Comparison of ENCODE assay signal across 18 cellular contexts in genomic region chr3:39750677-39751076, GRCh38. TPM values are rescaled to one million over a fixed set of nuclear protein-coding genes. Genes with fewer than 3 reads are reported as not detected.
DNase-seq lines count a peak whose midpoint lies in the region; ATAC-seq, FAIRE-seq and TF ChIP-seq lines count a peak whose summit lies in the region.
"Had no signal": no experiment of that assay in that cellular context is flagged by ENCODE, and none has a peak within 500 bp of the region (broad histone marks: within the 10 kb centered on the region; RNA-seq: fewer than 3 reads in every experiment).

No MANE protein-coding gene starts in this region.

- H3K4me3 ChIP-seq in endothelial cell of umbilical vein (replicated peaks in 1 of 3; ENCODE audit: insufficient read depth in 1 of 3, low read depth in 1 of 3, low read length in 3 of 3): no peak overlapping the region
- H3K4me3 ChIP-seq in PC-3 (ENCODE audit: low read length): no peak overlapping the region
- H3K4me3 ChIP-seq: PC-9, SJSA1, tibial nerve had no signal

- no peaks in the 10 kb centered on the region for H3K79me2 ChIP-seq in endothelial cell of umbilical vein (ENCODE audit: control insufficient read depth, insufficient read depth, low read length)
- no peaks in the 10 kb centered on the region for H3K79me2 ChIP-seq in PC-3 (ENCODE audit: low read length)

- H3K9ac ChIP-seq in endothelial cell of umbilical vein (replicated peaks; ENCODE audit: extremely low read depth, insufficient read depth, low read length) (no peak overlapping the region), PC-3 (ENCODE audit: low read length) (no peak overlapping the region)

- H4K20me1 ChIP-seq in endothelial cell of umbilical vein (replicated peaks; ENCODE audit: control insufficient read depth, extremely low read depth, insufficient read depth, low read length) (no peaks in the 10 kb centered on the region), PC-3 (ENCODE audit: low read length) (no peaks in the 10 kb centered on the region)

- CTCF ChIA-PET in endothelial cell of umbilical vein (lab: Charles Lee) (interaction anchor here (0.6 to 1.0 kb wide), 4 partner anchors 26 to 1594 kb away, joined by 3 to 4 read pairs (median 4); no protein-coding TSS in a partner anchor), PC-3 (lab: Charles Lee) (no interaction called here)

- peak; percentile 24 for ATAC-seq in GM18511 (IDR thresholded peaks at IDR 0.05; ENCODE audit: unreplicated experiment)
- peak; percentile 40 for ATAC-seq in GM19395 (IDR thresholded peaks at IDR 0.05; ENCODE audit: unreplicated experiment)
- ATAC-seq in HG03460 (IDR thresholded peaks at IDR 0.05; ENCODE audit: unreplicated experiment): peak; percentile 36
- no peak for ATAC-seq in PC-3
- no peak for ATAC-seq in activated CD4-positive, CD25-positive, alpha-beta regulatory T cell treated with anti-CD3 and anti-CD28 coated beads, Interleukin-2, amount 50 U/mL, for 24 hours
- ATAC-seq: stimulated activated memory B cell treated with anti-CD40 and anti-IgM and Interleukin-4, amounts not matched to agents 10 μg/mL and 1 μg/mL and 100 μg/mL, for 72 hours had no signal

- no peaks in the 10 kb centered on the region for H3K9me3 ChIP-seq in endothelial cell of umbilical vein (replicated peaks; ENCODE audit: control insufficient read depth, insufficient read depth, low read length)
- H3K9me3 ChIP-seq in PC-3 (ENCODE audit: low read length): no peaks in the 10 kb centered on the region
- H3K9me3 ChIP-seq: SJSA1, tibial nerve had no signal

- dilution Hi-C loops in endothelial cell of umbilical vein (cut with MboI; ENCODE audit: extremely low pct_ligation_motif_present, low sequenced_read_pairs): no loop called here

- BruUV-seq in endothelial cell of umbilical vein (replicated peaks; lab: Mats Ljungman, UMichigan): no TSS peak
- no TSS peak for BruUV-seq in PC-3 (replicated peaks; lab: Mats Ljungman, UMichigan)

- POLR2A ChIA-PET in endothelial cell of umbilical vein (lab: Charles Lee) (no interaction called here), PC-3 (lab: Charles Lee; ENCODE audit: unreplicated experiment) (no interaction called here)

- H3K9me2 ChIP-seq in PC-3 (replicated peaks; ENCODE audit: low read length): no peaks in the 10 kb centered on the region

- no peaks in the 10 kb centered on the region for H3K9me1 ChIP-seq in endothelial cell of umbilical vein (replicated peaks; ENCODE audit: control insufficient read depth, extremely low read depth, insufficient read depth, low read length)

- no peak for TF ChIP-seq CTCF in endothelial cell of umbilical vein (IDR thresholded peaks at IDR 0.05; ENCODE audit: extremely low read depth in 1 of 2, insufficient read depth in 1 of 2, low read depth in 1 of 2, low read length in 2 of 2)
- no peak for TF ChIP-seq CTCF in PC-3 (conservative IDR thresholded peaks at IDR 0.05; ENCODE audit: low read depth, low read length)

- H3K27ac ChIP-seq in endothelial cell of umbilical vein (ENCODE audit: insufficient read depth, low read depth, low read length): peak overlapping the region; percentile 40
- H3K27ac ChIP-seq in PC-3 (ENCODE audit: low read length): no peak overlapping the region
- H3K27ac ChIP-seq: PC-9, SJSA1, tibial nerve had no signal

- H3K36me3 ChIP-seq in endothelial cell of umbilical vein (ENCODE audit: control insufficient read depth in 2 of 2, extremely low read depth in 1 of 2, insufficient read depth in 2 of 2, low read length in 2 of 2): no peaks in the 10 kb centered on the region
- no peaks in the 10 kb centered on the region for H3K36me3 ChIP-seq in PC-3 (ENCODE audit: low read depth, low read length)
- H3K36me3 ChIP-seq: SJSA1, tibial nerve had no signal

- no peak for FAIRE-seq in endothelial cell of umbilical vein (lab: Jason Lieb, UNC)
- FAIRE-seq: GM12891 had no signal

- H3K4me2 ChIP-seq in endothelial cell of umbilical vein (ENCODE audit: insufficient read depth, low read length) (no peak overlapping the region), PC-3 (ENCODE audit: low read length) (no peak overlapping the region)
- H3K4me2 ChIP-seq: PC-9 had no signal

- H3K27me3 ChIP-seq in endothelial cell of umbilical vein (ENCODE audit: control insufficient read depth in 2 of 2, insufficient read depth in 2 of 2, low read length in 2 of 2) (no peaks in the 10 kb centered on the region), PC-3 (ENCODE audit: low read length) (no peaks in the 10 kb centered on the region)
- H3K27me3 ChIP-seq: SJSA1, tibial nerve had no signal

- H3K4me1 ChIP-seq in endothelial cell of umbilical vein (ENCODE audit: control insufficient read depth, extremely low read depth, insufficient read depth, low read length) (peaks cover 58% of the 10 kb centered on the region), PC-3 (ENCODE audit: insufficient read depth, low read length) (no peaks in the 10 kb centered on the region)
- H3K4me1 ChIP-seq: SJSA1, tibial nerve had no signal

- intact Hi-C loops in endothelial cell of umbilical vein (cut with micrococcal nuclease): loop anchor here (10.0 kb wide), 1 partner anchor 1224 kb away; no protein-coding TSS in a partner anchor
- intact Hi-C loops in PC-3 (cut with micrococcal nuclease): no loop called here

- DNase-seq in endothelial cell of umbilical vein (ENCODE audit: low read depth, low spot score): peak; percentile 30
- DNase-seq in PC-3: no peak
- no peak for DNase-seq in NCI-H187 (lab: John Stamatoyannopoulos, UW)
- DNase-seq in activated CD4-positive, alpha-beta T cell treated with anti-CD3 and anti-CD28 coated beads, Interleukin-2, amount 50 U/mL, for 48 hours: no peak
- DNase-seq: activated CD4-positive, alpha-beta T cell treated with anti-CD3 and anti-CD28 coated beads for 4 hours; anterior cingulate cortex; GDM1; kidney glomerular epithelial cell; midbrain; PC-9 had no signal

- no peaks in the 10 kb centered on the region for H3F3A ChIP-seq in PC-3 (ENCODE audit: low read length, unreplicated experiment)

- H2AFZ ChIP-seq in endothelial cell of umbilical vein (ENCODE audit: low read depth, low read length) (peak overlapping the region; percentile 15), PC-3 (ENCODE audit: low read length) (no peak overlapping the region)
- H2AFZ ChIP-seq: PC-9 had no signal

- TF ChIP-seq POLR2A in endothelial cell of umbilical vein (IDR thresholded peaks at IDR 0.05; ENCODE audit: low read depth, low read length): no peak

TF ChIP-seq in endothelial cell of umbilical vein, 7 proteins besides CTCF, POLR2A, EP300 and RAD21:
- TF ChIP-seq FOS (IDR thresholded peaks at IDR 0.05; ENCODE audit: borderline replicate concordance, insufficient read depth, low read length): no peak
- no peak for TF ChIP-seq POLR2AphosphoS5 (IDR thresholded peaks at IDR 0.05; ENCODE audit: insufficient read depth, low read depth, low read length)
- TF ChIP-seq MYC (IDR thresholded peaks at IDR 0.05; ENCODE audit: low read depth, low read length): no peak
- no peak for TF ChIP-seq JUN (IDR thresholded peaks at IDR 0.05; ENCODE audit: borderline replicate concordance, insufficient read depth, insufficient read length, low read depth)
TF ChIP-seq in endothelial cell of umbilical vein: peak in this region for 0.

RNA-seq across cellular contexts. Expression of gene MYRIP, which starts 58.7 kb away (rescaled TPM):
- total RNA-seq in endothelial cell of umbilical vein: 8.9 and 11.9 TPM in 2 replicates
- polyA plus RNA-seq in endothelial cell of umbilical vein: 4.7 and 6.7 TPM in 2 replicates
- polyA plus RNA-seq in endothelial cell of umbilical vein (2011; cell fraction: cytosol; rRNA removed): 8.2 and 9.6 TPM in 2 replicates
- polyA plus RNA-seq in endothelial cell of umbilical vein (2011; cell fraction: nucleus; rRNA removed): 11.1 and 15.7 TPM in 2 replicates
- polyA plus RNA-seq in endothelial cell of umbilical vein (2012): 8.1 and 10.7 TPM in 2 replicates
- 12.2 and 14.5 TPM in 2 replicates for polyA minus RNA-seq in endothelial cell of umbilical vein
- not detected for polyA minus RNA-seq in endothelial cell of umbilical vein (2011; cell fraction: cytosol; rRNA and poly(A)+ RNA removed)
- 18.4 and 23.9 TPM in 2 replicates for polyA minus RNA-seq in endothelial cell of umbilical vein (2011; cell fraction: nucleus; rRNA and poly(A)+ RNA removed)
- total RNA-seq in PC-3 (2014; rRNA removed): not detected in 2 replicates
- total RNA-seq: PC-9 had no signal

Comparison
In these comparisons a context has a peak if more than half of its experiments do, and no peak if none do; other contexts are left out.
1. ATAC-seq: peak in GM18511 (single experiment), GM19395 (single experiment) and HG03460 (single experiment); none in PC-3 (single experiment) and activated CD4-positive, CD25-positive, alpha-beta regulatory T cell treated with anti-CD3 and anti-CD28 coated beads, Interleukin-2, amount 50 U/mL, for 24 hours (0 of 2).